1 cellular context compared by ENCODE assay signal in genomic region chr18:46281185-46282176, GRCh38.
A peak's percentile ranks its signal among the peaks of the same experiment; 100 is the strongest.
TF ChIP-seq lines count a peak whose summit lies in the region.

No MANE protein-coding gene starts in this region.

TF ChIP-seq in K562, 482 proteins besides CTCF, POLR2A, EP300 and RAD21 (continued from another document):
- TF ChIP-seq DEAF1 (CRISPR knock-in tag; IDR thresholded peaks at IDR 0.05), result peak; percentile 52
- peak; percentile 63 for TF ChIP-seq SMC3 (conservative IDR thresholded peaks at IDR 0.05; ENCODE audit: insufficient read depth, low read depth, low read length)
- no peak for TF ChIP-seq ZNF778 (CRISPR knock-in tag; IDR thresholded peaks at IDR 0.05)
- peak; percentile 26; the same call in 1 of the 2 replicates for TF ChIP-seq FOXJ3 (CRISPR knock-in tag; IDR thresholded peaks at IDR 0.05)
- TF ChIP-seq RFX1 (IDR thresholded peaks at IDR 0.05), result peak; percentile 16; the same call in 1 of the 2 replicates
